In the genomic region with DNA sequence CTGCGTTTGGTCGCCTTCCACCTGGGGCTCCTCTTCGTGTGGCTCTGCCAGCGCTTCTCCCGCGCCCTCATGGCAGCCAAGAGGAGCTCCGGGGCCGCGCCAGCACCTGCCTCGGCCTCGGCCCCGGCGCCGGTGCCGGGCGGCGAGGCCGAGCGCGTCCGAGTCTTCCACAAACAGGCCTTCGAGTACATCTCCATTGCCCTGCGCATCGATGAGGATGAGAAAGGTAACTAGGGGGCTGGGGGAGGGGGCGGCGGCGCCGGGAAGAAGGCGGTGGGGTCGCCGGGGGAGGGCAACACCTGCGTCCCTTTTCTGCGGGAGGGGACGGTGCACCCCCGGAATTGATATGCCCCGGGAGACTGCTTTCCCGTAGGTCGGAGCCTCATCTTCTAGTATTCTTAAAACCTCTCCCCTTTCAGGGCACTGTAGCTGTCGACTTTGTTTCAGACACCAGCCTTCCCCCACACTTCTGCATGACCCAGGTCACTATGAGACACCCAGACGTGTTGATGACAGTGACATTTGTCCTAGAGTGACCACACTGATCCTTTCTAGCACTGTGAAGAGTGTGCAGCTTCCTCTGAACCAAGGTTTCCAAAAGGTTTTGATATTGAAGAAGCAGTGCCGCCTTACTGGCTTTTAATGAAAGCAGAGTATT, we compare ENCODE assay signal across 8 cellular contexts. TPM values are rescaled to one million over a fixed set of nuclear protein-coding genes. Genes with fewer than 3 reads are reported as not detected.
A peak's percentile ranks its signal among the peaks of the same experiment; 100 is the strongest.
DNase-seq lines count a peak whose midpoint lies in the region; ATAC-seq and TF ChIP-seq lines count a peak whose summit lies in the region.

No MANE protein-coding gene starts in this region.

- no peaks in the 10 kb centered on the region for H3K9me3 ChIP-seq in Caco-2

- no peak for TF ChIP-seq CTCF in Caco-2 (IDR thresholded peaks at IDR 0.05; ENCODE audit: insufficient read depth in 1 of 2, low read depth in 1 of 2, low read length in 1 of 2, severe bottlenecking in 1 of 2, unreplicated experiment in 1 of 2)
- TF ChIP-seq CTCF in GM20000 (IDR thresholded peaks at IDR 0.05; ENCODE audit: extremely low read depth, missing control alignments), result no peak
- no peak for TF ChIP-seq CTCF in LNCaP clone FGC (IDR thresholded peaks at IDR 0.05; ENCODE audit: control insufficient read depth, extremely low read depth, insufficient read depth)
- TF ChIP-seq CTCF in activated CD8-positive, alpha-beta T cell treated with anti-CD3 and anti-CD28 coated beads for 36 hours (IDR thresholded peaks at IDR 0.05), result no peak
- no peak for TF ChIP-seq CTCF in progenitor cell of endocrine pancreas (IDR thresholded peaks at IDR 0.05; ENCODE audit: unreplicated experiment)

- H3K4me1 Mint-ChIP-seq in Caco-2 (ENCODE audit: low read depth, unreplicated experiment) (peaks cover 7% of the 10 kb centered on the region), progenitor cell of endocrine pancreas (ENCODE audit: low read depth) (peaks cover 11% of the 10 kb centered on the region)
- H3K4me1 Mint-ChIP-seq in activated CD8-positive, alpha-beta T cell treated with anti-CD3 and anti-CD28 coated beads for 36 hours (ENCODE audit: low read depth), result peaks cover 20% of the 10 kb centered on the region

- H3K36me3 Mint-ChIP-seq in Caco-2 (ENCODE audit: insufficient read depth, unreplicated experiment), result peaks cover 14% of the 10 kb centered on the region
- peaks cover 2% of the 10 kb centered on the region for H3K36me3 Mint-ChIP-seq in activated CD8-positive, alpha-beta T cell treated with anti-CD3 and anti-CD28 coated beads for 36 hours (ENCODE audit: low read depth)
- peaks cover 3% of the 10 kb centered on the region for H3K36me3 Mint-ChIP-seq in progenitor cell of endocrine pancreas (ENCODE audit: insufficient read depth)

- CTCF ChIA-PET in Caco-2 (lab: Charles Lee), result interaction anchor here (0.6 to 3.2 kb wide), 6 partner anchors 10 to 418 kb away, joined by 3 to 18 read pairs (median 4); a partner anchor contains a TSS
- CTCF ChIA-PET in activated CD8-positive, alpha-beta T cell treated with anti-CD3 and anti-CD28 coated beads for 36 hours (lab: Charles Lee), result interaction anchor here (0.9 to 1.4 kb wide), 4 partner anchors 22 to 55 kb away, joined by 3 to 4 read pairs (median 4); a partner anchor contains a TSS

- intact Hi-C loops in Caco-2 (cut with micrococcal nuclease; ENCODE audit: unreplicated experiment) (loop anchor here (10.0 kb wide), 1 partner anchor 291 kb away; a partner anchor contains a TSS), Right ventricle myocardium superior (cut with DNase I) (no loop called here)
- intact Hi-C loops in activated CD8-positive, alpha-beta T cell treated with anti-CD3 and anti-CD28 coated beads for 36 hours (cut with micrococcal nuclease), result no loop called here

- no peaks in the 10 kb centered on the region for H3K9me3 Mint-ChIP-seq in Caco-2 (ENCODE audit: unreplicated experiment)
- no peaks in the 10 kb centered on the region for H3K9me3 Mint-ChIP-seq in activated CD8-positive, alpha-beta T cell treated with anti-CD3 and anti-CD28 coated beads for 36 hours
- H3K9me3 Mint-ChIP-seq in progenitor cell of endocrine pancreas (ENCODE audit: low read depth), result no peaks in the 10 kb centered on the region

- H3K4me3 ChIP-seq in Caco-2 (ENCODE audit: low read depth, low read length) (peak overlapping the region; percentile 94), LNCaP clone FGC (ENCODE audit: low read depth, low read length) (peak overlapping the region; percentile 75)

- ATAC-seq in activated CD8-positive, alpha-beta T cell treated with anti-CD3 and anti-CD28 coated beads for 36 hours, result peak; percentile 8
- peak; percentile 16 for ATAC-seq in Right ventricle myocardium superior (ENCODE audit: poor library complexity)

- H3K4me3 Mint-ChIP-seq in Caco-2 (ENCODE audit: unreplicated experiment) (peak overlapping the region; percentile 71), progenitor cell of endocrine pancreas (ENCODE audit: low read depth) (peak overlapping the region; percentile 98)
- H3K4me3 Mint-ChIP-seq in activated CD8-positive, alpha-beta T cell treated with anti-CD3 and anti-CD28 coated beads for 36 hours, result peak overlapping the region; percentile 88

- H3K27ac Mint-ChIP-seq in Caco-2 (ENCODE audit: unreplicated experiment), result peak overlapping the region; percentile 78
- peak overlapping the region; percentile 90 for H3K27ac Mint-ChIP-seq in activated CD8-positive, alpha-beta T cell treated with anti-CD3 and anti-CD28 coated beads for 36 hours
- peak overlapping the region; percentile 92 for H3K27ac Mint-ChIP-seq in progenitor cell of endocrine pancreas

- no peaks in the 10 kb centered on the region for H3K27me3 Mint-ChIP-seq in Caco-2 (ENCODE audit: insufficient read depth, unreplicated experiment)
- H3K27me3 Mint-ChIP-seq in activated CD8-positive, alpha-beta T cell treated with anti-CD3 and anti-CD28 coated beads for 36 hours, result no peaks in the 10 kb centered on the region
- no peaks in the 10 kb centered on the region for H3K27me3 Mint-ChIP-seq in progenitor cell of endocrine pancreas

- no peaks in the 10 kb centered on the region for H3K36me3 ChIP-seq in Caco-2 (ENCODE audit: control insufficient read depth, insufficient read depth, low read length)

- BruUV-seq in Caco-2 (replicated peaks; lab: Mats Ljungman, UMichigan), result no TSS peak

- DNase-seq in Caco-2 (peak in 1 of 2 experiments; percentile 32), GM20000 (ENCODE audit: low spot score) (peak; percentile 31), LNCaP clone FGC (ENCODE audit: low read depth) (no peak), Right ventricle myocardium superior (no peak), progenitor cell of endocrine pancreas (ENCODE audit: low spot score, unreplicated experiment) (no peak), cerebellar nuclear complex (lab: John Stamatoyannopoulos, UW) (no peak), NCI-H524 treated with DMSO at 0.1 percent for 48 hours (lab: John Stamatoyannopoulos, UW) (no peak)
- DNase-seq in activated CD8-positive, alpha-beta T cell treated with anti-CD3 and anti-CD28 coated beads for 36 hours, result peak; percentile 46

- POLR2A ChIA-PET in Caco-2 (lab: Charles Lee), result interaction anchor here (0.9 to 3.5 kb wide), 6 partner anchors 10 to 102 kb away, joined by 3 to 79 read pairs (median 12); a partner anchor contains a TSS
- POLR2A ChIA-PET in activated CD8-positive, alpha-beta T cell treated with anti-CD3 and anti-CD28 coated beads for 36 hours (lab: Charles Lee), result interaction anchor here (0.8 to 3.3 kb wide), 10 partner anchors 9 to 102 kb away, joined by 3 to 20 read pairs (median 4); a partner anchor contains a TSS

- no peaks in the 10 kb centered on the region for H3K27me3 ChIP-seq in Caco-2 (replicated peaks; ENCODE audit: control insufficient read depth, insufficient read depth, low read length)

- H3K4me1 ChIP-seq in Caco-2, result no peaks in the 10 kb centered on the region; the same call in 1 of the 2 replicates

RNA-seq across cellular contexts. Expression of a gene that starts 0.8 kb away (rescaled TPM):
- total RNA-seq in Caco-2 (2022) (29.7 and 31.7 TPM in 2 replicates), Right ventricle myocardium superior (10.7 TPM), progenitor cell of endocrine pancreas (36.0 and 36.8 TPM in 2 replicates)
- total RNA-seq in activated CD8-positive, alpha-beta T cell treated with anti-CD3 and anti-CD28 coated beads for 36 hours, result 10 to 100 TPM; 13.5 to 14.1 TPM

RNA-seq across cellular contexts. Expression of a gene that starts 24.5 kb away (rescaled TPM):
- total RNA-seq in Caco-2 (2022) (125 and 136 TPM in 2 replicates), Right ventricle myocardium superior (42.3 TPM), progenitor cell of endocrine pancreas (99.2 and 101 TPM in 2 replicates)
- 10 to 100 TPM; 68.5 to 68.8 TPM for total RNA-seq in activated CD8-positive, alpha-beta T cell treated with anti-CD3 and anti-CD28 coated beads for 36 hours

RNA-seq across cellular contexts. Expression of a gene that starts 53.3 kb away (rescaled TPM):
- total RNA-seq in Caco-2 (2022) (75.9 and 79.0 TPM in 2 replicates), Right ventricle myocardium superior (43.8 TPM), progenitor cell of endocrine pancreas (52.3 and 55.6 TPM in 2 replicates)
- 10 to 100 TPM; 46.5 to 46.9 TPM for total RNA-seq in activated CD8-positive, alpha-beta T cell treated with anti-CD3 and anti-CD28 coated beads for 36 hours

Comparison
In these comparisons a context has a peak if more than half of its experiments do, and no peak if none do; other contexts are left out.
1. DNase-seq: peak in GM20000 (single experiment) and activated CD8-positive, alpha-beta T cell treated with anti-CD3 and anti-CD28 coated beads for 36 hours (single experiment); none in LNCaP clone FGC (single experiment), Right ventricle myocardium superior (single experiment), progenitor cell of endocrine pancreas (single experiment), cerebellar nuclear complex (0 of 2) and NCI-H524 treated with DMSO at 0.1 percent for 48 hours (single experiment).
2. Peak in every context shown above with its lines, with median percentiles within 50 percentile points of each other: H3K27ac Mint-ChIP-seq and H3K4me3 Mint-ChIP-seq.